In genomic region chr19:32377088-32377487, GRCh38 we compare ENCODE assay signal across 7 cellular contexts. TPM values are rescaled to one million over a fixed set of nuclear protein-coding genes. Genes with fewer than 3 reads are reported as not detected.
DNase-seq lines count a peak whose midpoint lies in the region; TF ChIP-seq lines count a peak whose summit lies in the region.
"Not testable (repeated sequence)": the region's sequence is repeated elsewhere in the genome, so short reads cannot be mapped to it uniquely, and the experiment has no call there.

No MANE protein-coding gene starts in this region.

- H3K79me2 ChIP-seq in OCI-LY7 (ENCODE audit: insufficient read depth, low read depth, low read length) = not testable (repeated sequence)

- TF ChIP-seq CTCF in HFFc6 (IDR thresholded peaks at IDR 0.05) (peak; percentile 72), OCI-LY7 (conservative IDR thresholded peaks at IDR 0.05; ENCODE audit: low read length) (peak; percentile 50), dorsolateral prefrontal cortex (IDR thresholded peaks at IDR 0.05 in 54 of 56, conservative IDR thresholded peaks at IDR 0.05 in 2 of 56; ENCODE audit: low read depth in 1 of 56, partially characterized antibody in 56 of 56) (peak in 50 of 56 donors; percentile 13 to 75 (median 44)), glutamatergic neuron (IDR thresholded peaks at IDR 0.05; ENCODE audit: partially characterized antibody, unreplicated experiment) (peak; percentile 47), neural crest cell (conservative IDR thresholded peaks at IDR 0.05) (peak; percentile 54)

- H3K9me2 ChIP-seq in OCI-LY7 (ENCODE audit: insufficient read depth, low read length) = not testable (repeated sequence)

- H3K27me3 ChIP-seq in dorsolateral prefrontal cortex = not testable (repeated sequence)

- H3K4me1 Mint-ChIP-seq in HFFc6 (ENCODE audit: low read depth) = peaks cover 34% of the 10 kb centered on the region
- not testable (repeated sequence) for H3K4me1 Mint-ChIP-seq in activated CD4-positive, alpha-beta T cell treated with anti-CD3 and anti-CD28 coated beads, Interleukin-2, amount 10 ng/mL, durations not matched to agents 24 days and 14 days; glutamatergic neuron (ENCODE audit: low read depth, unreplicated experiment); neural crest cell

- DNase-seq in DMS53 (lab: John Stamatoyannopoulos, UW) (peak; percentile 34), dorsolateral prefrontal cortex (peak in 1 of 10 donors; percentile 47), glutamatergic neuron (peak; percentile 41)
- not testable (repeated sequence) for DNase-seq in HFFc6; OCI-LY7 (ENCODE audit: low spot score); neural crest cell (ENCODE audit: low read depth, low spot score)
- peak; percentile 54 for DNase-seq in activated CD4-positive, alpha-beta T cell treated with anti-CD3 and anti-CD28 coated beads, Interleukin-2, amount 10 ng/mL, durations not matched to agents 24 days and 14 days

- H3K36me3 Mint-ChIP-seq in HFFc6 (ENCODE audit: low read depth) (peaks cover 25% of the 10 kb centered on the region), glutamatergic neuron (ENCODE audit: unreplicated experiment) (peaks cover 11% of the 10 kb centered on the region), neural crest cell (ENCODE audit: low read depth) (peaks cover 27% of the 10 kb centered on the region)
- peaks cover 50% of the 10 kb centered on the region for H3K36me3 Mint-ChIP-seq in activated CD4-positive, alpha-beta T cell treated with anti-CD3 and anti-CD28 coated beads, Interleukin-2, amount 10 ng/mL, durations not matched to agents 24 days and 14 days (ENCODE audit: low read depth)

- H3K4me3 Mint-ChIP-seq in HFFc6; activated CD4-positive, alpha-beta T cell treated with anti-CD3 and anti-CD28 coated beads, Interleukin-2, amount 10 ng/mL, durations not matched to agents 24 days and 14 days; glutamatergic neuron (ENCODE audit: unreplicated experiment); neural crest cell: not testable (repeated sequence)

- H3K27ac ChIP-seq in OCI-LY7 (ENCODE audit: low read depth, low read length, poor library complexity, severe bottlenecking); dorsolateral prefrontal cortex: not testable (repeated sequence)

- H3K4me1 ChIP-seq in OCI-LY7 (ENCODE audit: insufficient read depth, low read length, poor library complexity, severe bottlenecking) = not testable (repeated sequence)

- H2AFZ ChIP-seq in OCI-LY7 (ENCODE audit: low read length) = not testable (repeated sequence)

- H3K9me3 ChIP-seq in OCI-LY7 (ENCODE audit: low read length) = not testable (repeated sequence)

- H3K4me2 ChIP-seq in OCI-LY7 (ENCODE audit: low read length) = not testable (repeated sequence)

- CTCF ChIA-PET in OCI-LY7 (lab: Charles Lee; ENCODE audit: unreplicated experiment) = not testable (repeated sequence)

- peaks cover 89% of the 10 kb centered on the region for H3K36me3 ChIP-seq in OCI-LY7 (ENCODE audit: insufficient read depth, low read length)

- H4K20me1 ChIP-seq in OCI-LY7 (ENCODE audit: insufficient read depth, low read length) = not testable (repeated sequence)

- intact Hi-C loops in OCI-LY7 (cut with micrococcal nuclease; ENCODE audit: unreplicated experiment); activated CD4-positive, alpha-beta T cell treated with anti-CD3 and anti-CD28 coated beads, Interleukin-2, amount 10 ng/mL, durations not matched to agents 24 days and 14 days (cut with micrococcal nuclease): not testable (repeated sequence)
- intact Hi-C loops in dorsolateral prefrontal cortex (cut with DNase I) = loop anchor here in 1 of 2 donors (5.0 kb wide), 1 partner anchor 35 kb away; no protein-coding TSS in a partner anchor

- H3K27me3 Mint-ChIP-seq in HFFc6 (ENCODE audit: insufficient read depth); activated CD4-positive, alpha-beta T cell treated with anti-CD3 and anti-CD28 coated beads, Interleukin-2, amount 10 ng/mL, durations not matched to agents 24 days and 14 days; glutamatergic neuron (ENCODE audit: unreplicated experiment); neural crest cell (ENCODE audit: low read depth): not testable (repeated sequence)

- not testable (repeated sequence) for H3K4me3 ChIP-seq in OCI-LY7 (ENCODE audit: low read depth, low read length, poor library complexity, severe bottlenecking); dorsolateral prefrontal cortex

- not testable (repeated sequence) for H3K27ac Mint-ChIP-seq in HFFc6; activated CD4-positive, alpha-beta T cell treated with anti-CD3 and anti-CD28 coated beads, Interleukin-2, amount 10 ng/mL, durations not matched to agents 24 days and 14 days; glutamatergic neuron (ENCODE audit: unreplicated experiment); neural crest cell (ENCODE audit: unreplicated experiment)

- POLR2A ChIA-PET in OCI-LY7 (lab: Charles Lee) = not testable (repeated sequence)

- not testable (repeated sequence) for H3K9me3 Mint-ChIP-seq in HFFc6; activated CD4-positive, alpha-beta T cell treated with anti-CD3 and anti-CD28 coated beads, Interleukin-2, amount 10 ng/mL, durations not matched to agents 24 days and 14 days; glutamatergic neuron (ENCODE audit: unreplicated experiment); neural crest cell

- not testable (repeated sequence) for BruUV-seq in OCI-LY7 (replicated peaks; lab: Mats Ljungman, UMichigan)

RNA-seq across cellular contexts. Expression of gene DPY19L3, which starts 28.5 kb away (rescaled TPM):
- 10 to 100 TPM; 23.5 to 32.7 (median 26.5) TPM for total RNA-seq in HFFc6 (2021; fragmentation: NEBNext Ultra II Directional; extraction: Animal tissue kit (Norgen Biotek cat#: 25700))
- 31.3 and 42.0 TPM in 2 replicates for total RNA-seq in OCI-LY7 (2014; rRNA removed; shearing (Covaris generic))
- total RNA-seq in OCI-LY7 (2022) (39.0 and 42.2 TPM in 2 replicates), dorsolateral prefrontal cortex (10 to 100 TPM; 22.7 to 83.2 (median 48.3) TPM), glutamatergic neuron (ENCODE audit: unreplicated experiment) (51.1 TPM), neural crest cell (104 and 108 TPM in 2 replicates)
- total RNA-seq in activated CD4-positive, alpha-beta T cell treated with anti-CD3 and anti-CD28 coated beads, Interleukin-2, amount 10 ng/mL, durations not matched to agents 24 days and 14 days = 19.1 and 19.5 TPM in 2 replicates

RNA-seq across cellular contexts. Expression of gene ZNF507, which starts 31.7 kb away (rescaled TPM):
- 10 to 100 TPM; 13.0 to 18.3 (median 16.0) TPM for total RNA-seq in HFFc6 (2021; fragmentation: NEBNext Ultra II Directional; extraction: Animal tissue kit (Norgen Biotek cat#: 25700))
- total RNA-seq in OCI-LY7 (2014; rRNA removed; shearing (Covaris generic)) = 13.3 and 14.2 TPM in 2 replicates
- total RNA-seq in OCI-LY7 (2022) (34.4 and 35.0 TPM in 2 replicates), dorsolateral prefrontal cortex (10 to 100 TPM; 23.3 to 42.1 (median 34.2) TPM), glutamatergic neuron (ENCODE audit: unreplicated experiment) (24.7 TPM), neural crest cell (33.8 and 35.4 TPM in 2 replicates)
- total RNA-seq in activated CD4-positive, alpha-beta T cell treated with anti-CD3 and anti-CD28 coated beads, Interleukin-2, amount 10 ng/mL, durations not matched to agents 24 days and 14 days = 33.1 and 34.7 TPM in 2 replicates
